ENCODE assay signal across 12 cellular contexts in genomic region chr14:102280376-102280962, GRCh38. TPM values are rescaled to one million over a fixed set of nuclear protein-coding genes. Genes with fewer than 3 reads are reported as not detected.
DNase-seq lines count a peak whose midpoint lies in the region; FAIRE-seq and TF ChIP-seq lines count a peak whose summit lies in the region.
"Had no signal": no experiment of that assay in that cellular context is flagged by ENCODE, and none has a peak within 500 bp of the region (broad histone marks: within the 10 kb centered on the region; RNA-seq: fewer than 3 reads in every experiment).

No MANE protein-coding gene starts in this region.

- TF ChIP-seq CTCF in fibroblast of pulmonary artery (IDR thresholded peaks at IDR 0.05; ENCODE audit: low read length, missing control alignments): no peak
- no peak for TF ChIP-seq CTCF in stomach (IDR thresholded peaks at IDR 0.05)

- WGBS in stomach, 5 donors: 85 to 96% (median 94%) methylated on average over 8 of the region's 8 CpGs

- H3K27ac ChIP-seq in stomach: peak overlapping the region in 4 of 5 donors; percentile 29 to 78 (median 55)
- H3K27ac ChIP-seq: HL-60 had no signal

- peaks cover 0 to 37% (median 8%) of the 10 kb centered on the region in 4 donors for H3K36me3 ChIP-seq in stomach

- H3K27me3 ChIP-seq in stomach: no peaks in the 10 kb centered on the region

- intact Hi-C loops in stomach (cut with DNase I; ENCODE audit: low total_unique reads): no loop called here

- peak; percentile 91 for FAIRE-seq in H54 (lab: Jason Lieb, UNC)

- TF ChIP-seq POLR2A in H54 (IDR thresholded peaks at IDR 0.05; ENCODE audit: low read depth, low read length) (no peak), stomach (IDR thresholded peaks at IDR 0.05) (no peak)

- H3K4me3 ChIP-seq in fibroblast of pulmonary artery (replicated peaks; ENCODE audit: low read depth, low read length): no peak overlapping the region
- no peak overlapping the region for H3K4me3 ChIP-seq in stomach

- H3K4me1 ChIP-seq in stomach: peaks cover 0 to 11% (median 9%) of the 10 kb centered on the region in 4 donors

- no peak for TF ChIP-seq EP300 in stomach (IDR thresholded peaks at IDR 0.05)

- DNase-seq in H54 (ENCODE audit: insufficient read length, low spot score) (peak; percentile 73), SW480 (ENCODE audit: low spot score) (peak; percentile 11), fibroblast of pulmonary artery (ENCODE audit: low read depth) (peak; percentile 99), stomach (no peak), DMS79 treated with DMSO at 0.1 percent for 48 hours (lab: John Stamatoyannopoulos, UW) (no peak), germinal center (ENCODE audit: low spot score) (no peak), NCI-H446 treated with DMSO at 0.1 percent for 48 hours (lab: John Stamatoyannopoulos, UW) (no peak)
- DNase-seq: activated B cell treated with CpG ODN at 0.5 μM for 24 hours; activated effector memory CD4-positive, alpha-beta T cell treated with anti-CD3 and anti-CD28 coated beads, Interleukin-2, amount 50 U/mL, for 16 hours; effector memory CD8-positive, alpha-beta T cell; NCI-H1694 had no signal

- no peaks in the 10 kb centered on the region for H3K9me3 ChIP-seq in stomach

RNA-seq across cellular contexts. Expression of gene MOK, which starts 24.5 kb away (rescaled TPM):
- total RNA-seq in stomach: 10 to 100 TPM; 10.7 to 46.9 (median 19.3) TPM
- polyA plus RNA-seq in stomach: 10 to 100 TPM in 1 of 3 donors, 1 to 10 TPM in 2; 4.2 to 13.2 (median 9.8) TPM

RNA-seq across cellular contexts. Expression of gene ZNF839, which starts 39.1 kb away (rescaled TPM):
- 100 to 1,000 TPM in 1 of 5 donors, 10 to 100 TPM in 3, 1 to 10 TPM in 1; 8.8 to 116 (median 15.8) TPM for total RNA-seq in stomach
- polyA plus RNA-seq in stomach: 10 to 100 TPM in 1 of 3 donors, 1 to 10 TPM in 2; 5.5 to 10.2 (median 5.9) TPM

Comparison
In these comparisons a context has a peak if more than half of its experiments do, and no peak if none do; other contexts are left out.
1. DNase-seq: peak in H54 (single experiment), SW480 (single experiment) and fibroblast of pulmonary artery (single experiment); none in stomach (single experiment), DMS79 treated with DMSO at 0.1 percent for 48 hours (single experiment), germinal center (single experiment) and NCI-H446 treated with DMSO at 0.1 percent for 48 hours (single experiment).